Comparison of ENCODE assay signal across 16 cellular contexts in the genomic region with DNA sequence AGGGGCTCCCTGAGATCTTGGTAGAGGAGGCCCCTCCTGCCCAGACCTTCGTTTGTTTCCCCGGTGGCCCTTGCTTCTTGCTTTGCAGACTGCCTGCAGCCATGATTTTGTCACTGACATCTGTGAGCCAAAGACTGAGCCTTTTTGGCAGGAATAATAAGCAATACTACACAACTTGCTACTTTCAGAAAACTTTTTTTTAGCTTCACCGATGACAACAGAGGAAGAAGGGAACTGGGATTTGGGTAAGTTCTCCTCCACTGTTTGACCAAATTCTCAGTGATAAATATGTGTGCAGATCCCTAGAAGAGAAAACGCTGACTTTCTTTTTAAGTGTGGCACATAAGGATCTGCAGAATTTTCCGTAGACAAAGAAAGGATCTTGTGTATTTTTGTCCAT. TPM values are rescaled to one million over a fixed set of nuclear protein-coding genes. Genes with fewer than 3 reads are reported as not detected.
DNase-seq lines count a peak whose midpoint lies in the region; ATAC-seq and TF ChIP-seq lines count a peak whose summit lies in the region.
"Had no signal": no experiment of that assay in that cellular context is flagged by ENCODE, and none has a peak within 500 bp of the region (broad histone marks: within the 10 kb centered on the region; RNA-seq: fewer than 3 reads in every experiment).

No MANE protein-coding gene starts in this region.

- H3K27ac Mint-ChIP-seq in activated naive CD4-positive, alpha-beta T cell treated with anti-CD3 and anti-CD28 coated beads, Interleukin-2, amount 50 U/mL, for 24 hours, result peak overlapping the region; percentile 41
- H3K27ac Mint-ChIP-seq: activated naive CD8-positive, alpha-beta T cell treated with anti-CD3 and anti-CD28 coated beads, Interleukin-2, amount 10 ng/mL, durations not matched to agents 7 days and 5 days; activated T-cell treated with anti-CD3 and anti-CD28 coated beads, Interleukin-2, amount 50 U/mL, for 72 hours; nephron had no signal

- no peaks in the 10 kb centered on the region for H3K9me3 ChIP-seq in colonic mucosa
- H3K9me3 ChIP-seq in right atrium auricular region, result no peaks in the 10 kb centered on the region
- H3K9me3 ChIP-seq in right lobe of liver, result no peaks in the 10 kb centered on the region

- ATAC-seq in right lobe of liver, result no peak
- ATAC-seq: activated T-cell treated with anti-CD3 and anti-CD28 coated beads, Interleukin-2, amount 50 U/mL, for 72 hours had no signal

- H3K9me3 Mint-ChIP-seq in activated naive CD4-positive, alpha-beta T cell treated with anti-CD3 and anti-CD28 coated beads, Interleukin-2, amount 50 U/mL, for 24 hours, result no peaks in the 10 kb centered on the region

- peak overlapping the region; percentile 6 for H3K27ac ChIP-seq in colonic mucosa
- peak overlapping the region; percentile 29 to 68 for H3K27ac ChIP-seq in right atrium auricular region
- no peak overlapping the region for H3K27ac ChIP-seq in substantia nigra (ENCODE audit: low read depth, low read length, poor library complexity, severe bottlenecking)
- no peak overlapping the region for H3K27ac ChIP-seq in right lobe of liver
- H3K27ac ChIP-seq: cardiac muscle cell had no signal

- no peaks in the 10 kb centered on the region for H3K4me1 ChIP-seq in colonic mucosa
- H3K4me1 ChIP-seq in right atrium auricular region, result peaks cover 0 to 38% of the 10 kb centered on the region in 2 donors
- H3K4me1 ChIP-seq in right lobe of liver, result no peaks in the 10 kb centered on the region

- no peak overlapping the region for H3K9ac ChIP-seq in colonic mucosa (ENCODE audit: low read depth in 2 of 2, low read length in 2 of 2)

- peaks cover 61% of the 10 kb centered on the region for H3K4me1 Mint-ChIP-seq in activated naive CD4-positive, alpha-beta T cell treated with anti-CD3 and anti-CD28 coated beads, Interleukin-2, amount 50 U/mL, for 24 hours

- H3K4me3 ChIP-seq in colonic mucosa (no peak overlapping the region), right atrium auricular region (no peak overlapping the region), right lobe of liver (no peak overlapping the region)
- H3K4me3 ChIP-seq: cardiac muscle cell had no signal

- H3K36me3 ChIP-seq in colonic mucosa, result no peaks in the 10 kb centered on the region
- peaks cover 11% of the 10 kb centered on the region for H3K36me3 ChIP-seq in right atrium auricular region
- H3K36me3 ChIP-seq in right lobe of liver, result no peaks in the 10 kb centered on the region

- TF ChIP-seq CTCF in colonic mucosa (IDR thresholded peaks at IDR 0.05), result no peak
- no peak for TF ChIP-seq CTCF in right atrium auricular region (IDR thresholded peaks at IDR 0.05)
- TF ChIP-seq CTCF in right lobe of liver (IDR thresholded peaks at IDR 0.05), result no peak

- TF ChIP-seq POLR2A in right lobe of liver (IDR thresholded peaks at IDR 0.05), result no peak

- H3K27me3 Mint-ChIP-seq in activated naive CD4-positive, alpha-beta T cell treated with anti-CD3 and anti-CD28 coated beads, Interleukin-2, amount 50 U/mL, for 24 hours, result no peaks in the 10 kb centered on the region
- H3K27me3 Mint-ChIP-seq: activated naive CD8-positive, alpha-beta T cell treated with anti-CD3 and anti-CD28 coated beads, Interleukin-2, amount 10 ng/mL, durations not matched to agents 7 days and 5 days had no signal

- H3K27me3 ChIP-seq in colonic mucosa (no peaks in the 10 kb centered on the region), right atrium auricular region (no peaks in the 10 kb centered on the region), right lobe of liver (no peaks in the 10 kb centered on the region)
- H3K27me3 ChIP-seq: cardiac muscle cell had no signal

- 64% methylated on average over 5 of the region's 5 CpGs for WGBS in right lobe of liver (ENCODE audit: insufficient coverage, low coverage, low lambda C conversion rate, missing lambda C conversion rate)

- H3K4me3 Mint-ChIP-seq in activated naive CD4-positive, alpha-beta T cell treated with anti-CD3 and anti-CD28 coated beads, Interleukin-2, amount 50 U/mL, for 24 hours, result no peak overlapping the region
- H3K4me3 Mint-ChIP-seq: activated naive CD8-positive, alpha-beta T cell treated with anti-CD3 and anti-CD28 coated beads, Interleukin-2, amount 10 ng/mL, durations not matched to agents 7 days and 5 days; activated T-cell treated with anti-CD3 and anti-CD28 coated beads, Interleukin-2, amount 50 U/mL, for 72 hours; nephron had no signal

- DNase-seq in activated naive CD4-positive, alpha-beta T cell treated with anti-CD3 and anti-CD28 coated beads, Interleukin-2, amount 50 U/mL, for 16 hours, result no peak
- DNase-seq in colonic mucosa (no peak), right atrium auricular region (ENCODE audit: low spot score) (no peak), Ammon's horn (ENCODE audit: low spot score) (no peak), substantia nigra (lab: John Stamatoyannopoulos, UW) (no peak), HuH-7.5 (ENCODE audit: low spot score) (no peak), right lobe of liver (no peak)
- DNase-seq: activated naive CD8-positive, alpha-beta T cell treated with anti-CD3 and anti-CD28 coated beads, Interleukin-2, amount 10 ng/mL, durations not matched to agents 7 days and 5 days; activated T-cell treated with anti-CD3 and anti-CD28 coated beads, Interleukin-2, amount 50 U/mL, for 72 hours; DND-41; posterior cingulate gyrus; stimulated activated CD4-positive, alpha-beta T cell treated with anti-CD3 and anti-CD28 coated beads, Interleukin-12 subunit alpha, Interleukin-12 subunit beta, amount 100 ng/mL, for 4 hours had no signal

- intact Hi-C loops in colonic mucosa (cut with DNase I), result loop anchor here (10.0 kb wide), 2 partner anchors 65 to 75 kb away; no protein-coding TSS in a partner anchor
- intact Hi-C loops in right lobe of liver (cut with DNase I), result no loop called here

- H3K36me3 Mint-ChIP-seq in activated naive CD4-positive, alpha-beta T cell treated with anti-CD3 and anti-CD28 coated beads, Interleukin-2, amount 50 U/mL, for 24 hours, result no peaks in the 10 kb centered on the region
- H3K36me3 Mint-ChIP-seq: activated naive CD8-positive, alpha-beta T cell treated with anti-CD3 and anti-CD28 coated beads, Interleukin-2, amount 10 ng/mL, durations not matched to agents 7 days and 5 days had no signal

RNA-seq across cellular contexts. Expression of a gene that starts 11.7 kb away (rescaled TPM):
- total RNA-seq in colonic mucosa (1 to 10 TPM; 1.8 to 1.9 TPM), right atrium auricular region (1 to 10 TPM in 1 of 2 donors, under 1 TPM in 1; 0.11 to 1.3 TPM), right lobe of liver (1 to 10 TPM in 1 of 6 experiments, under 1 TPM in 5; 0.12 to 1.9 (median 0.49) TPM)
- total RNA-seq: fibroblast of lung had no signal

Comparison
In these comparisons a context has a peak if more than half of its experiments do, and no peak if none do; other contexts are left out.
1. H3K27ac ChIP-seq: peak in colonic mucosa (single experiment) and right atrium auricular region (2 of 2); none in substantia nigra (single experiment) and right lobe of liver (0 of 3).